Comparison of ENCODE assay signal across 29 cellular contexts in genomic region chr2:67625178-67625577, GRCh38.
DNase-seq lines count a peak whose midpoint lies in the region; ATAC-seq and TF ChIP-seq lines count a peak whose summit lies in the region.
"Had no signal": no experiment of that assay in that cellular context is flagged by ENCODE, and none has a peak within 500 bp of the region (broad histone marks: within the 10 kb centered on the region; RNA-seq: fewer than 3 reads in every experiment).

No MANE protein-coding gene starts in this region.

- POLR2A ChIA-PET in OCI-LY7 (lab: Charles Lee) = no interaction called here

- no peak overlapping the region for H3K4me3 ChIP-seq in left ventricle myocardium inferior
- no peak overlapping the region for H3K4me3 ChIP-seq in choroid plexus epithelial cell (ENCODE audit: low read depth, low read length)
- no peak overlapping the region for H3K4me3 ChIP-seq in hepatocyte
- no peak overlapping the region for H3K4me3 ChIP-seq in OCI-LY7 (ENCODE audit: low read depth, low read length, poor library complexity, severe bottlenecking)
- H3K4me3 ChIP-seq: A549, body of pancreas, left lung had no signal

- no peak overlapping the region for H2AFZ ChIP-seq in hepatocyte
- H2AFZ ChIP-seq in OCI-LY7 (ENCODE audit: low read length) = no peak overlapping the region

- no peaks in the 10 kb centered on the region for H4K20me1 ChIP-seq in hepatocyte (ENCODE audit: insufficient read depth, poor library complexity, severe bottlenecking)
- no peaks in the 10 kb centered on the region for H4K20me1 ChIP-seq in OCI-LY7 (ENCODE audit: insufficient read depth, low read length)

- H3K79me2 ChIP-seq in hepatocyte = no peaks in the 10 kb centered on the region
- no peaks in the 10 kb centered on the region for H3K79me2 ChIP-seq in OCI-LY7 (ENCODE audit: insufficient read depth, low read depth, low read length)

- H3K4me2 ChIP-seq in hepatocyte = no peak overlapping the region
- H3K4me2 ChIP-seq in OCI-LY7 (ENCODE audit: low read length) = no peak overlapping the region
- H3K4me2 ChIP-seq: A549 had no signal

- intact Hi-C loops in Right ventricle myocardium superior (cut with DNase I) = no loop called here
- intact Hi-C loops in left ventricle myocardium inferior (cut with micrococcal nuclease) = no loop called here
- intact Hi-C loops in OCI-LY7 (cut with micrococcal nuclease; ENCODE audit: unreplicated experiment) = no loop called here

- CTCF ChIA-PET in OCI-LY7 (lab: Charles Lee; ENCODE audit: unreplicated experiment) = no interaction called here

- DNase-seq in Right ventricle myocardium superior = no peak
- no peak for DNase-seq in left ventricle myocardium inferior
- peak; percentile 70 for DNase-seq in choroid plexus epithelial cell (ENCODE audit: low read depth)
- DNase-seq in hepatocyte (ENCODE audit: low spot score) = peak; percentile 11
- peak; percentile 39 for DNase-seq in stromal cell of bone marrow (ENCODE audit: low read depth)
- DNase-seq in D341Med (ENCODE audit: low spot score) = no peak
- DNase-seq in OCI-LY7 (ENCODE audit: low spot score) = no peak
- DNase-seq in T1000 (lab: John Stamatoyannopoulos, UW) = no peak
- DNase-seq: activated CD4-positive, alpha-beta T cell treated with anti-CD3 and anti-CD28 coated beads for 4 hours; activated CD8-positive, alpha-beta memory T cell treated with anti-CD3 and anti-CD28 coated beads for 24 hours; activated naive CD8-positive, alpha-beta T cell treated with anti-CD3 and anti-CD28 coated beads, Interleukin-2, amount 50 U/mL, for 24 hours; activated T-cell treated with anti-CD3 and anti-CD28 coated beads, Interleukin-2, amount 50 U/mL, for 1 hour; body of pancreas; CD8-positive, alpha-beta T cell; GOT3; hypothalamus; immature natural killer cell; left lung; midbrain; natural killer cell; NCI-H1048; NCI-H1694 treated with DMSO at 0.1 percent for 48 hours; NCI-H2171 treated with DMSO at 0.1 percent for 48 hours; NCI-H524 treated with DMSO at 0.1 percent for 48 hours; NK-92 treated with Interleukin-12 subunit alpha and Interleukin-12 subunit beta, amount 100 ng/mL, for 24 hours; SIG-M5; small intestine; trophoblast cell had no signal

- H3K36me3 ChIP-seq in left ventricle myocardium inferior = no peaks in the 10 kb centered on the region
- H3K36me3 ChIP-seq in hepatocyte (replicated peaks; ENCODE audit: insufficient read depth, low read depth) = no peaks in the 10 kb centered on the region
- H3K36me3 ChIP-seq in OCI-LY7 (ENCODE audit: insufficient read depth, low read length) = no peaks in the 10 kb centered on the region
- H3K36me3 ChIP-seq: left lung had no signal

- H3K9me3 ChIP-seq in left ventricle myocardium inferior (replicated peaks) = no peaks in the 10 kb centered on the region
- H3K9me3 ChIP-seq in hepatocyte (ENCODE audit: low read depth) = no peaks in the 10 kb centered on the region
- no peaks in the 10 kb centered on the region for H3K9me3 ChIP-seq in OCI-LY7 (ENCODE audit: low read length)
- H3K9me3 ChIP-seq: body of pancreas, left lung had no signal

- H3K27ac ChIP-seq in left ventricle myocardium inferior (replicated peaks) (no peak overlapping the region), hepatocyte (no peak overlapping the region), OCI-LY7 (ENCODE audit: low read depth, low read length, poor library complexity, severe bottlenecking) (no peak overlapping the region)
- H3K27ac ChIP-seq: A549, body of pancreas, left lung had no signal

- no peaks in the 10 kb centered on the region for H3K4me1 ChIP-seq in left ventricle myocardium inferior
- H3K4me1 ChIP-seq in hepatocyte (ENCODE audit: insufficient read depth) = no peaks in the 10 kb centered on the region
- H3K4me1 ChIP-seq in OCI-LY7 (ENCODE audit: insufficient read depth, low read length, poor library complexity, severe bottlenecking) = no peaks in the 10 kb centered on the region
- H3K4me1 ChIP-seq: A549, body of pancreas had no signal

- peak; percentile 61 for ATAC-seq in Right ventricle myocardium superior (ENCODE audit: poor library complexity)
- ATAC-seq: A549; activated naive CD8-positive, alpha-beta T cell treated with anti-CD3 and anti-CD28 coated beads, Interleukin-2, amount 50 U/mL, for 24 hours; body of pancreas; CD8-positive, alpha-beta T cell; natural killer cell had no signal

- H3K9me2 ChIP-seq in hepatocyte (replicated peaks; ENCODE audit: insufficient read depth) = no peaks in the 10 kb centered on the region
- no peaks in the 10 kb centered on the region for H3K9me2 ChIP-seq in OCI-LY7 (ENCODE audit: insufficient read depth, low read length)

- BruUV-seq in OCI-LY7 (replicated peaks; lab: Mats Ljungman, UMichigan) = no TSS peak

- no peaks in the 10 kb centered on the region for H3K27me3 ChIP-seq in left ventricle myocardium inferior (ENCODE audit: low read depth)
- H3K27me3 ChIP-seq in hepatocyte = no peaks in the 10 kb centered on the region
- H3K27me3 ChIP-seq: body of pancreas, left lung had no signal

- TF ChIP-seq CTCF in left ventricle myocardium inferior (IDR thresholded peaks at IDR 0.05; ENCODE audit: borderline replicate concordance) (no peak), choroid plexus epithelial cell (conservative IDR thresholded peaks at IDR 0.05; ENCODE audit: low read depth, low read length) (no peak), hepatocyte (IDR thresholded peaks at IDR 0.05; ENCODE audit: poor library complexity) (no peak), OCI-LY7 (conservative IDR thresholded peaks at IDR 0.05; ENCODE audit: low read length) (no peak)

Comparison
In these comparisons a context has a peak if more than half of its experiments do, and no peak if none do; other contexts are left out.
1. DNase-seq: peak in choroid plexus epithelial cell (single experiment), hepatocyte (single experiment) and stromal cell of bone marrow (single experiment); none in Right ventricle myocardium superior (single experiment), left ventricle myocardium inferior (single experiment), D341Med (single experiment), OCI-LY7 (single experiment) and T1000 (single experiment).